ENCODE assay signal across 8 cellular contexts in the genomic region with DNA sequence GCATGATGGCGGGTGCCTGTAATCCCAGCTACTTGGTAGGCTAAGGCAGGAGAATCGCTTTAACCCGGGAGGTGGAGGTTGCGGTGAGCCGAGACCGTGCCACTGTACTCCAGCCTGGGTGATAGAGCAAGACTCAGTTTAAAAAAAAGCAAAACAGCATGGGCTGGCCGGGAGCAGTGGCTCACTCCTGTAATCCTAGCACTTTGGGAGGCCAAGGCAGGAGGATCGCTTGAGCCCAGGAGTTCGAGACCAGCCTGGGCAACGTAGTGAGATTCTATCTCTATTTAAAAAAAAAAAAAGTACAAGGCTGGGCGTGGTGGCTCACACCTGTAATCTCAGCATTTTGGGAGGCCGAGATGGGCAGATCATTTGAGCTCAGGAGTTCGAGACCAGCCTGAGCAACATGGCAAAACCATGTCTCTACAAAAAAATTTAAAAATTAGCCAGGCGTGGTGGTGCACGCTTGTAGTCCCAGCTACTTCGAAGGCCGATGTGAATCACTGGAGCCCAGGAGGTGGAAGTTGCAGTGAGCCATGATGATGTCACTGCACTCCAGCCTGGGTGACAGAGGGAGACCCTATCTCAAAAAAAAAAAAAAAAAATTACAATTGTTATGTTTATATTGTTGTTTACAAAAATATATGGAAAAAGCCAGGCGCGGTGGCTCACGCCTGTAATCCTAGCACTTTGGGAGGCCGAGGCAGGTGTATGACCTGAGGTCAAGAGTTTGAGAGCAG. TPM values are rescaled to one million over a fixed set of nuclear protein-coding genes. Genes with fewer than 3 reads are reported as not detected.
DNase-seq lines count a peak whose midpoint lies in the region; ATAC-seq and TF ChIP-seq lines count a peak whose summit lies in the region.
"Not testable (repeated sequence)": the region's sequence is repeated elsewhere in the genome, so short reads cannot be mapped to it uniquely, and the experiment has no call there.

No MANE protein-coding gene starts in this region.

- H3K4me2 ChIP-seq in GM23248 (ENCODE audit: unreplicated experiment): peak overlapping the region; percentile 81
- peak overlapping the region; percentile 88 for H3K4me2 ChIP-seq in hepatocyte

- not testable (repeated sequence) for ATAC-seq in naive thymus-derived CD8-positive, alpha-beta T cell

- H3K9me2 ChIP-seq in GM23248 (ENCODE audit: insufficient read depth); hepatocyte (replicated peaks; ENCODE audit: insufficient read depth): not testable (repeated sequence)

- intact Hi-C loops in activated naive CD4-positive, alpha-beta T cell treated with anti-CD3 and anti-CD28 coated beads for 36 hours (cut with micrococcal nuclease); spleen (cut with DNase I; ENCODE audit: low total_unique reads): not testable (repeated sequence)

- not testable (repeated sequence) for H3K27me3 ChIP-seq in GM23248 (replicated peaks; ENCODE audit: insufficient read depth); hepatocyte; spleen (replicated peaks in 1 of 7)

- H3K4me1 ChIP-seq in GM23248 (ENCODE audit: insufficient read depth) (peaks cover 20% of the 10 kb centered on the region), hepatocyte (ENCODE audit: insufficient read depth) (peaks cover 38% of the 10 kb centered on the region), spleen (peaks cover 26 to 72% (median 59%) of the 10 kb centered on the region in 6 donors)

- peaks cover 48% of the 10 kb centered on the region for H3K4me1 Mint-ChIP-seq in activated naive CD4-positive, alpha-beta T cell treated with anti-CD3 and anti-CD28 coated beads for 36 hours (ENCODE audit: low read depth)
- H3K4me1 Mint-ChIP-seq in naive thymus-derived CD8-positive, alpha-beta T cell: peaks cover 34 to 69% (median 59%) of the 10 kb centered on the region in 4 donors

- H3F3A ChIP-seq in GM23248 (ENCODE audit: insufficient read depth): peaks cover 47% of the 10 kb centered on the region

- POLR2A ChIA-PET in AG04449 (lab: Yijun Ruan, JAX): interaction anchor here (0.9 to 1.2 kb wide), 2 partner anchors 40 to 161 kb away, joined by 3 to 4 read pairs; no protein-coding TSS in a partner anchor
- POLR2A ChIA-PET in naive thymus-derived CD8-positive, alpha-beta T cell (lab: Charles Lee): interaction anchor here (0.7 to 13.3 kb wide), 11 partner anchors 13 to 167 kb away, joined by 3 to 163 read pairs (median 4); a partner anchor contains a TSS

- H3K9ac ChIP-seq in GM23248: peak overlapping the region; percentile 70

- H3K4me3 ChIP-seq in AG04449 (ENCODE audit: low read depth, low read length) (peak overlapping the region; percentile 99), GM23248 (peak overlapping the region; percentile 72), coronary artery (peak overlapping the region; percentile 96), hepatocyte (peak overlapping the region; percentile 11), spleen (peak overlapping the region; percentile 66 to 88 (median 71))

- H3K27ac ChIP-seq in GM23248: peak overlapping the region; percentile 69
- H3K27ac ChIP-seq in coronary artery: peak overlapping the region; percentile 98 to 100
- H3K27ac ChIP-seq in hepatocyte: peak overlapping the region; percentile 99
- peak overlapping the region; percentile 87 to 99 (median 95) for H3K27ac ChIP-seq in spleen

- H3K4me3 Mint-ChIP-seq in activated naive CD4-positive, alpha-beta T cell treated with anti-CD3 and anti-CD28 coated beads for 36 hours: peak overlapping the region; percentile 96
- peak overlapping the region; percentile 93 to 99 (median 98) for H3K4me3 Mint-ChIP-seq in naive thymus-derived CD8-positive, alpha-beta T cell

- not testable (repeated sequence) for H3K36me3 ChIP-seq in GM23248 (ENCODE audit: low read depth); hepatocyte (replicated peaks; ENCODE audit: insufficient read depth, low read depth)
- H3K36me3 ChIP-seq in spleen: peaks cover 0 to 23% (median 22%) of the 10 kb centered on the region in 6 donors

- TF ChIP-seq CTCF in AG04449 (IDR thresholded peaks at IDR 0.05; ENCODE audit: insufficient read depth, low read length, missing control alignments); coronary artery (IDR thresholded peaks at IDR 0.05); hepatocyte (IDR thresholded peaks at IDR 0.05; ENCODE audit: poor library complexity); spleen (IDR thresholded peaks at IDR 0.05 in 8 of 11, conservative IDR thresholded peaks at IDR 0.05 in 3 of 11): not testable (repeated sequence)

- H2AFZ ChIP-seq in GM23248 (peak overlapping the region; percentile 78), hepatocyte (peak overlapping the region; percentile 39)

- not testable (repeated sequence) for TF ChIP-seq POLR2A in spleen (IDR thresholded peaks at IDR 0.05)

- WGBS in GM23248 (ENCODE audit: low coverage in 1 of 2, low lambda C conversion rate in 2 of 2, missing lambda C conversion rate in 2 of 2), 2 experiments: 77 to 80% methylated on average over 21 of the region's 21 CpGs
- 92% methylated on average over 21 of the region's 21 CpGs for WGBS in hepatocyte (ENCODE audit: low lambda C conversion rate, missing lambda C conversion rate)
- WGBS in spleen, 5 donors: 90 to 94% (median 91%) methylated on average over 21 of the region's 21 CpGs

- not testable (repeated sequence) for H4K20me1 ChIP-seq in GM23248 (ENCODE audit: insufficient read depth)
- peaks cover 25% of the 10 kb centered on the region for H4K20me1 ChIP-seq in hepatocyte (ENCODE audit: insufficient read depth, poor library complexity, severe bottlenecking)

- in situ Hi-C loops in GM23248 (cut with MboI): not testable (repeated sequence)

- H3K79me2 ChIP-seq in GM23248 (ENCODE audit: insufficient read depth) (peaks cover 55% of the 10 kb centered on the region), hepatocyte (peaks cover 50% of the 10 kb centered on the region)

- H3K36me3 Mint-ChIP-seq in activated naive CD4-positive, alpha-beta T cell treated with anti-CD3 and anti-CD28 coated beads for 36 hours (ENCODE audit: low read depth): peaks cover 44% of the 10 kb centered on the region
- peaks cover 2 to 19% (median 8%) of the 10 kb centered on the region in 3 donors for H3K36me3 Mint-ChIP-seq in naive thymus-derived CD8-positive, alpha-beta T cell

- peak overlapping the region; percentile 95 for H3K27ac Mint-ChIP-seq in activated naive CD4-positive, alpha-beta T cell treated with anti-CD3 and anti-CD28 coated beads for 36 hours
- peak overlapping the region in 9 of 10 donors; percentile 77 to 99 (median 97) for H3K27ac Mint-ChIP-seq in naive thymus-derived CD8-positive, alpha-beta T cell

- not testable (repeated sequence) for H3K9me3 ChIP-seq in GM23248 (ENCODE audit: low read depth); hepatocyte (ENCODE audit: low read depth); spleen

- not testable (repeated sequence) for H3K9me3 Mint-ChIP-seq in activated naive CD4-positive, alpha-beta T cell treated with anti-CD3 and anti-CD28 coated beads for 36 hours; naive thymus-derived CD8-positive, alpha-beta T cell

- H3K27me3 Mint-ChIP-seq in activated naive CD4-positive, alpha-beta T cell treated with anti-CD3 and anti-CD28 coated beads for 36 hours (ENCODE audit: low read depth); naive thymus-derived CD8-positive, alpha-beta T cell: not testable (repeated sequence)

- CTCF ChIA-PET in AG04449 (lab: Yijun Ruan, JAX): interaction anchor here (1.0 to 2.3 kb wide), 4 partner anchors 14 to 37 kb away, joined by 3 to 12 read pairs (median 8); a partner anchor contains a TSS
- CTCF ChIA-PET in activated naive CD4-positive, alpha-beta T cell treated with anti-CD3 and anti-CD28 coated beads for 36 hours (lab: Charles Lee): interaction anchor here (0.6 to 1.5 kb wide), 7 partner anchors 14 to 134 kb away, joined by 3 to 5 read pairs (median 3); a partner anchor contains a TSS

- DNase-seq in AG04449 (ENCODE audit: low read depth, low spot score); activated naive CD4-positive, alpha-beta T cell treated with anti-CD3 and anti-CD28 coated beads for 36 hours; coronary artery (ENCODE audit: low spot score); hepatocyte (ENCODE audit: low spot score); naive thymus-derived CD8-positive, alpha-beta T cell; spleen: not testable (repeated sequence)
- DNase-seq in GM23248 (peak; percentile 56), RKO (ENCODE audit: low spot score) (peak; percentile 84)

RNA-seq across cellular contexts. Expression of a gene that starts 1.5 kb away (rescaled TPM):
- 2,633 and 2,662 TPM in 2 replicates for total RNA-seq in GM23248 (2014; rRNA removed; shearing (Covaris generic))
- polyA plus RNA-seq in GM23248 (2016; fragmentation: Nextera tagmentation; extraction: Ambion mirVana) (3,948 and 3,969 TPM in 2 replicates), hepatocyte (2,273 and 2,387 TPM in 2 replicates), spleen (1,000 to 10,000 TPM; 1,480 to 3,098 (median 2,131) TPM)
- 100 to 1,000 TPM; 841 to 868 TPM for total RNA-seq in activated naive CD4-positive, alpha-beta T cell treated with anti-CD3 and anti-CD28 coated beads for 36 hours
- total RNA-seq in hepatocyte (1,441 and 1,490 TPM in 2 replicates), spleen (1,000 to 10,000 TPM; 1,063 to 1,656 (median 1,218) TPM)
- 100 to 1,000 TPM; 421 to 448 TPM for total RNA-seq in naive thymus-derived CD8-positive, alpha-beta T cell
- 1,000 to 10,000 TPM; 1,813 to 2,533 (median 2,044) TPM for polyA plus RNA-seq in naive thymus-derived CD8-positive, alpha-beta T cell

RNA-seq across cellular contexts. Expression of a gene that starts 4.2 kb away (rescaled TPM):
- 23.5 and 53.2 TPM in 2 replicates for total RNA-seq in GM23248 (2014; rRNA removed; shearing (Covaris generic))
- polyA plus RNA-seq in GM23248 (2016; fragmentation: Nextera tagmentation; extraction: Ambion mirVana) (67.8 and 72.8 TPM in 2 replicates), hepatocyte (82.2 and 83.9 TPM in 2 replicates), spleen (10 to 100 TPM; 50.1 to 69.1 (median 57.0) TPM)
- 10 to 100 TPM; 49.2 to 57.5 TPM for total RNA-seq in activated naive CD4-positive, alpha-beta T cell treated with anti-CD3 and anti-CD28 coated beads for 36 hours
- total RNA-seq in hepatocyte (80.6 and 98.1 TPM in 2 replicates), spleen (100 to 1,000 TPM in 1 of 7 donors, 10 to 100 TPM in 6; 17.1 to 101 (median 35.7) TPM)
- total RNA-seq in naive thymus-derived CD8-positive, alpha-beta T cell: 1 to 10 TPM; 3.5 to 5.9 TPM
- polyA plus RNA-seq in naive thymus-derived CD8-positive, alpha-beta T cell: 1 to 10 TPM; 3.4 to 4.0 (median 3.8) TPM

RNA-seq across cellular contexts. Expression of a gene that starts 28.6 kb away (rescaled TPM):
- total RNA-seq in GM23248 (2014; rRNA removed; shearing (Covaris generic)): 164 and 216 TPM in 2 replicates
- polyA plus RNA-seq in GM23248 (2016; fragmentation: Nextera tagmentation; extraction: Ambion mirVana) (108 and 115 TPM in 2 replicates), hepatocyte (40.0 and 43.8 TPM in 2 replicates), spleen (10 to 100 TPM; 20.2 to 39.8 (median 33.2) TPM)
- total RNA-seq in activated naive CD4-positive, alpha-beta T cell treated with anti-CD3 and anti-CD28 coated beads for 36 hours: 10 to 100 TPM; 87.4 to 88.9 TPM
- total RNA-seq in hepatocyte (44.9 and 52.3 TPM in 2 replicates), spleen (100 to 1,000 TPM in 6 of 7 donors, 10 to 100 TPM in 1; 89.0 to 112 (median 107) TPM)
- 100 to 1,000 TPM; 257 to 270 TPM for total RNA-seq in naive thymus-derived CD8-positive, alpha-beta T cell
- 100 to 1,000 TPM; 354 to 433 (median 357) TPM for polyA plus RNA-seq in naive thymus-derived CD8-positive, alpha-beta T cell

RNA-seq across cellular contexts. Expression of a gene that starts 32.7 kb away (rescaled TPM):
- 23.4 and 34.0 TPM in 2 replicates for total RNA-seq in GM23248 (2014; rRNA removed; shearing (Covaris generic))
- 64.3 and 66.9 TPM in 2 replicates for polyA plus RNA-seq in GM23248 (2016; fragmentation: Nextera tagmentation; extraction: Ambion mirVana)
- total RNA-seq in activated naive CD4-positive, alpha-beta T cell treated with anti-CD3 and anti-CD28 coated beads for 36 hours: 10 to 100 TPM; 75.8 to 79.0 TPM
- 34.8 and 37.4 TPM in 2 replicates for total RNA-seq in hepatocyte
- polyA plus RNA-seq in hepatocyte: 68.6 and 72.4 TPM in 2 replicates
- total RNA-seq in naive thymus-derived CD8-positive, alpha-beta T cell: 100 to 1,000 TPM; 189 to 197 TPM
- 10 to 100 TPM; 46.3 to 70.4 (median 54.1) TPM for polyA plus RNA-seq in naive thymus-derived CD8-positive, alpha-beta T cell
- 100 to 1,000 TPM in 4 of 7 donors, 10 to 100 TPM in 3; 73.7 to 121 (median 101) TPM for total RNA-seq in spleen
- 10 to 100 TPM in 1 of 3 donors, 1 to 10 TPM in 2; 8.5 to 24.7 (median 9.4) TPM for polyA plus RNA-seq in spleen

RNA-seq across cellular contexts. Expression of a gene that starts 38.6 kb away (rescaled TPM):
- 1.9 and 2.7 TPM in 2 replicates for total RNA-seq in GM23248 (2014; rRNA removed; shearing (Covaris generic))
- 3.0 and 3.3 TPM in 2 replicates for polyA plus RNA-seq in GM23248 (2016; fragmentation: Nextera tagmentation; extraction: Ambion mirVana)
- 1 to 10 TPM; 6.4 to 6.6 TPM for total RNA-seq in activated naive CD4-positive, alpha-beta T cell treated with anti-CD3 and anti-CD28 coated beads for 36 hours
- total RNA-seq in hepatocyte: 3.7 and 9.0 TPM in 2 replicates
- 2.2 and 5.7 TPM in 2 replicates for polyA plus RNA-seq in hepatocyte
- total RNA-seq in naive thymus-derived CD8-positive, alpha-beta T cell: 10 to 100 TPM; 15.1 to 15.9 TPM
- polyA plus RNA-seq in naive thymus-derived CD8-positive, alpha-beta T cell: 1 to 10 TPM; 1.3 to 2.5 (median 1.8) TPM
- total RNA-seq in spleen: 10 to 100 TPM in 4 of 7 donors, 1 to 10 TPM in 3; 7.4 to 13.6 (median 10.5) TPM
- polyA plus RNA-seq in spleen: 1 to 10 TPM; 1.5 to 4.0 (median 2.5) TPM

Comparison
In these comparisons a context has a peak if more than half of its experiments do, and no peak if none do; other contexts are left out.
1. H3K4me3 ChIP-seq: peak in every context shown above with its lines; median percentile 99 in AG04449; 96 in coronary artery; 72 in GM23248; 71 in spleen; 11 in hepatocyte.